ENCODE assay signal across 19 cellular contexts in genomic region chr10:5369362-5370158, GRCh38. TPM values are rescaled to one million over a fixed set of nuclear protein-coding genes. Genes with fewer than 3 reads are reported as not detected.
DNase-seq lines count a peak whose midpoint lies in the region; ATAC-seq, FAIRE-seq and TF ChIP-seq lines count a peak whose summit lies in the region.
"Had no signal": no experiment of that assay in that cellular context is flagged by ENCODE, and none has a peak within 500 bp of the region (broad histone marks: within the 10 kb centered on the region; RNA-seq: fewer than 3 reads in every experiment).

No MANE protein-coding gene starts in this region.

- TF ChIP-seq CTCF in LNCaP clone FGC (IDR thresholded peaks at IDR 0.05; ENCODE audit: control insufficient read depth, extremely low read depth, insufficient read depth) (no peak), mucosa of descending colon (IDR thresholded peaks at IDR 0.05) (no peak), testis (IDR thresholded peaks at IDR 0.05) (no peak)

- H3K9me3 ChIP-seq in mucosa of descending colon: no peaks in the 10 kb centered on the region
- H3K9me3 ChIP-seq in testis: no peaks in the 10 kb centered on the region

- FAIRE-seq in frontal cortex (lab: Jason Lieb, UNC): peak; percentile 80
- FAIRE-seq: A204.1, G401.6, GM19239, H1, HepG2 had no signal

- H3K4me1 ChIP-seq in mucosa of descending colon (ENCODE audit: low read depth) (peaks cover under 1% of the 10 kb centered on the region), testis (no peaks in the 10 kb centered on the region)
- H3K4me1 ChIP-seq: BE2C had no signal

- intact Hi-C loops in mucosa of descending colon (cut with DNase I, micrococcal nuclease): no loop called here
- intact Hi-C loops in testis (cut with DNase I; ENCODE audit: low total_unique reads): no loop called here

- H3K36me3 ChIP-seq in mucosa of descending colon (ENCODE audit: low read depth): no peaks in the 10 kb centered on the region
- H3K36me3 ChIP-seq in testis (ENCODE audit: low read depth, missing control alignments): no peaks in the 10 kb centered on the region
- H3K36me3 ChIP-seq: BE2C had no signal

- DNase-seq in LNCaP clone FGC (ENCODE audit: low read depth): peak; percentile 22
- DNase-seq in frontal cortex (ENCODE audit: low spot score in 2 of 2): no peak
- DNase-seq in mucosa of descending colon: peak in 1 of 3 donors; percentile 14
- DNase-seq in testis: peak; percentile 40
- no peak for DNase-seq in NCI-H1092 treated with DMSO at 0.1 percent for 48 hours (lab: John Stamatoyannopoulos, UW)
- no peak for DNase-seq in activated CD4-positive, CD25-positive, alpha-beta regulatory T cell treated with anti-CD3 and anti-CD28 coated beads, Interleukin-2, amount 50 U/mL, for 72 hours
- DNase-seq: ACHN; BE2C; C1 segment of cervical spinal cord; CD4-positive, CD25-positive, alpha-beta regulatory T cell; CD8-positive, alpha-beta memory T cell; COR-L47; H9 had no signal

- no peak overlapping the region for H3K27ac ChIP-seq in testis

- TF ChIP-seq POLR2A in testis (IDR thresholded peaks at IDR 0.05): no peak

- peak; percentile 45 for ATAC-seq in mucosa of descending colon
- no peak for ATAC-seq in HG02973 (IDR thresholded peaks at IDR 0.05; ENCODE audit: unreplicated experiment)
- ATAC-seq: HepG2 had no signal

- H3K27me3 ChIP-seq in testis: no peaks in the 10 kb centered on the region

- 45 to 66% methylated on average over 9 to 16 of the region's 16 CpGs for WGBS in testis, 2 donors

- H3K4me3 ChIP-seq in LNCaP clone FGC (ENCODE audit: low read depth, low read length) (no peak overlapping the region), mucosa of descending colon (no peak overlapping the region), testis (no peak overlapping the region)

RNA-seq across cellular contexts. Expression of gene UCN3, which starts 4.8 kb away (rescaled TPM):
- total RNA-seq in frontal cortex (not detected), mucosa of descending colon (1 to 10 TPM; 1.4 to 5.9 (median 4.8) TPM), testis (not detected)
- polyA plus RNA-seq in testis (ENCODE audit: insufficient read depth, low read depth, low replicate concordance): not detected
- total RNA-seq: CD4-positive, CD25-positive, alpha-beta regulatory T cell; CD8-positive, alpha-beta memory T cell; H1; H9; HepG2 had no signal
- polyA plus RNA-seq: CD4-positive, CD25-positive, alpha-beta regulatory T cell; CD8-positive, alpha-beta memory T cell; H1; HepG2 had no signal

RNA-seq across cellular contexts. Expression of gene TUBAL3, which starts 35.1 kb away (rescaled TPM):
- total RNA-seq in frontal cortex: not detected
- total RNA-seq in mucosa of descending colon: 10 to 100 TPM; 20.9 to 64.0 (median 38.7) TPM
- total RNA-seq in testis: 1 to 10 TPM in 1 of 2 donors, under 1 TPM in 1; 0.93 to 2.5 TPM
- 5.3 TPM for polyA plus RNA-seq in testis (ENCODE audit: insufficient read depth, low read depth, low replicate concordance)
- total RNA-seq: CD4-positive, CD25-positive, alpha-beta regulatory T cell; CD8-positive, alpha-beta memory T cell; H1; H9 had no signal
- polyA plus RNA-seq: CD8-positive, alpha-beta memory T cell had no signal

RNA-seq across cellular contexts. Expression of gene NET1, which starts 42.8 kb away (rescaled TPM):
- total RNA-seq in frontal cortex (29.3 TPM), mucosa of descending colon (100 to 1,000 TPM; 213 to 399 (median 359) TPM), testis (10 to 100 TPM; 39.9 to 40.7 TPM)
- polyA plus RNA-seq in testis (ENCODE audit: insufficient read depth, low read depth, low replicate concordance): 29.7 TPM

Comparison
In these comparisons a context has a peak if more than half of its experiments do, and no peak if none do; other contexts are left out.
1. DNase-seq: peak in LNCaP clone FGC (single experiment) and testis (single experiment); none in frontal cortex (0 of 2), NCI-H1092 treated with DMSO at 0.1 percent for 48 hours (single experiment) and activated CD4-positive, CD25-positive, alpha-beta regulatory T cell treated with anti-CD3 and anti-CD28 coated beads, Interleukin-2, amount 50 U/mL, for 72 hours (single experiment).
2. RNA of gene TUBAL3, which starts 35.1 kb away (total RNA-seq): 20.9 to 64.0 TPM in mucosa of descending colon; 0.93 to 2.5 TPM in testis and not detected in frontal cortex (single experiment); every median in the first group is over 4 times any median in the second.